ENCODE assay signal across 23 cellular contexts in the genomic region with DNA sequence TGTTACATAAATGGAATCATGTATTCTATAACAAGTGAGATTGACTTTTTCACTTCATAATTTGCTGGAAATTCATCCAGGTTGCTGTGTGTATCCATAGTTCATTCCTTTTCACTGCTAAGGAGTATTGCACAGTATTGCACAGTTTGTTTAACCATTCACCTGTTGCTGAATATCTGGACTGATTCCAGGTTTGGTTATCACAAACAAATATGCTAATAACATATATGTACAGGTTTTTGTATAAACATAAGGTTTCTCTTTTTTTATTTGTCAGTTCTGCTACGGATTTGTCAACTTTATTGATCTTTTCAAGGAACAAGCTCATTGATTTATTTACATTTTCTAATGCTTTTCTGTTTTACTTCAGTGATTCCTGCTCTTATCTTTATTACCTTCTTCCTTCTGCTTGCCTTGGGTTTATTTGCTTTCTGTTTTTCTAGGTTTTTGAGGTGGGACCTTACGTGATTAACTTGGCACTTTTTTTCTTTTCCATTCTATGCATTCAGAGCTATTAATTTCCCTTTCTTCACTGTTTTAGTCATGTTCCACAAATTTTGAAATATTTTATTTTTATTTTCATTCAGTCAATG.
"Had no signal": no experiment of that assay in that cellular context is flagged by ENCODE, and none has a peak within 500 bp of the region (broad histone marks: within the 10 kb centered on the region; RNA-seq: fewer than 3 reads in every experiment).

No MANE protein-coding gene starts in this region.

- H3K27me3 Mint-ChIP-seq: brain had no signal

- DNase-seq: activated CD4-positive, alpha-beta memory T cell treated with anti-CD3 and anti-CD28 coated beads for 36 hours; activated CD4-positive, alpha-beta T cell treated with anti-CD3 and anti-CD28 coated beads for 36 hours; activated CD4-positive, alpha-beta T cell treated with anti-CD3 and anti-CD28 coated beads, Interleukin-2, amount 10 ng/mL, durations not matched to agents 24 days and 14 days; activated CD4-positive, CD25-positive, alpha-beta regulatory T cell; activated CD4-positive, CD25-positive, alpha-beta regulatory T cell treated with anti-CD3 and anti-CD28 coated beads, Interleukin-2, amount 50 U/mL, for 72 hours; activated CD8-positive, alpha-beta memory T cell treated with anti-CD3 and anti-CD28 coated beads, Interleukin-2, amount 10 ng/mL, durations not matched to agents 7 days and 5 days; activated CD8-positive, alpha-beta memory T cell treated with anti-CD3 and anti-CD28 coated beads, Interleukin-2, amount 50 U/mL, for 4 hours; activated CD8-positive, alpha-beta T cell treated with anti-CD3 and anti-CD28 coated beads, Interleukin-2, amount 10 ng/mL, durations not matched to agents 7 days and 5 days; activated gamma-delta T cell; activated naive CD4-positive, alpha-beta T cell; activated naive CD4-positive, alpha-beta T cell treated with anti-CD3 and anti-CD28 coated beads, Interleukin-2, amount 10 ng/mL, durations not matched to agents 7 days and 5 days; activated naive CD8-positive, alpha-beta T cell treated with anti-CD3 and anti-CD28 coated beads, Interleukin-2, amount 10 ng/mL, durations not matched to agents 7 days and 5 days; activated T-cell treated with anti-CD3 and anti-CD28 coated beads, Interleukin-2, amount 50 U/mL, for 48 hours; central memory CD4-positive, alpha-beta T cell; cerebellar nuclear complex; colonic mucosa; effector CD8-positive, alpha-beta T cell; esophagus squamous epithelium; foreskin melanocyte; heart right ventricle had no signal

- H3K27ac Mint-ChIP-seq: activated CD4-positive, alpha-beta memory T cell treated with anti-CD3 and anti-CD28 coated beads for 36 hours; activated CD4-positive, alpha-beta T cell treated with anti-CD3 and anti-CD28 coated beads for 36 hours; activated CD4-positive, alpha-beta T cell treated with anti-CD3 and anti-CD28 coated beads, Interleukin-2, amount 10 ng/mL, durations not matched to agents 24 days and 14 days; activated CD8-positive, alpha-beta memory T cell treated with anti-CD3 and anti-CD28 coated beads, Interleukin-2, amount 10 ng/mL, durations not matched to agents 7 days and 5 days; activated CD8-positive, alpha-beta T cell treated with anti-CD3 and anti-CD28 coated beads, Interleukin-2, amount 10 ng/mL, durations not matched to agents 7 days and 5 days; activated naive CD4-positive, alpha-beta T cell treated with anti-CD3 and anti-CD28 coated beads, Interleukin-2, amount 10 ng/mL, durations not matched to agents 7 days and 5 days; activated naive CD4-positive, alpha-beta T cell treated with anti-CD3 and anti-CD28 coated beads, Interleukin-2, amount 50 U/mL, for 72 hours; activated naive CD8-positive, alpha-beta T cell treated with anti-CD3 and anti-CD28 coated beads, Interleukin-2, amount 10 ng/mL, durations not matched to agents 7 days and 5 days; brain had no signal

- H3K36me3 Mint-ChIP-seq: activated CD4-positive, alpha-beta memory T cell treated with anti-CD3 and anti-CD28 coated beads for 36 hours; activated CD8-positive, alpha-beta memory T cell treated with anti-CD3 and anti-CD28 coated beads, Interleukin-2, amount 10 ng/mL, durations not matched to agents 7 days and 5 days; activated naive CD4-positive, alpha-beta T cell treated with anti-CD3 and anti-CD28 coated beads, Interleukin-2, amount 10 ng/mL, durations not matched to agents 7 days and 5 days; activated naive CD4-positive, alpha-beta T cell treated with anti-CD3 and anti-CD28 coated beads, Interleukin-2, amount 50 U/mL, for 72 hours; activated naive CD8-positive, alpha-beta T cell treated with anti-CD3 and anti-CD28 coated beads, Interleukin-2, amount 10 ng/mL, durations not matched to agents 7 days and 5 days; brain had no signal

- H3K9me3 Mint-ChIP-seq: activated CD4-positive, alpha-beta memory T cell treated with anti-CD3 and anti-CD28 coated beads for 36 hours; activated CD4-positive, alpha-beta T cell treated with anti-CD3 and anti-CD28 coated beads, Interleukin-2, amount 10 ng/mL, durations not matched to agents 24 days and 14 days; activated naive CD4-positive, alpha-beta T cell treated with anti-CD3 and anti-CD28 coated beads, Interleukin-2, amount 10 ng/mL, durations not matched to agents 7 days and 5 days; activated naive CD4-positive, alpha-beta T cell treated with anti-CD3 and anti-CD28 coated beads, Interleukin-2, amount 50 U/mL, for 72 hours; activated naive CD8-positive, alpha-beta T cell treated with anti-CD3 and anti-CD28 coated beads, Interleukin-2, amount 10 ng/mL, durations not matched to agents 7 days and 5 days had no signal

- ATAC-seq: activated CD4-positive, alpha-beta T cell treated with anti-CD3 and anti-CD28 coated beads for 36 hours; activated CD8-positive, alpha-beta memory T cell treated with anti-CD3 and anti-CD28 coated beads, Interleukin-2, amount 10 ng/mL, durations not matched to agents 7 days and 5 days; activated CD8-positive, alpha-beta T cell treated with anti-CD3 and anti-CD28 coated beads, Interleukin-2, amount 10 ng/mL, durations not matched to agents 7 days and 5 days; activated naive CD4-positive, alpha-beta T cell treated with anti-CD3 and anti-CD28 coated beads, Interleukin-2, amount 50 U/mL, for 72 hours; gastroesophageal sphincter; heart right ventricle had no signal

- H3K4me1 Mint-ChIP-seq: activated CD4-positive, alpha-beta T cell treated with anti-CD3 and anti-CD28 coated beads for 36 hours; activated CD4-positive, alpha-beta T cell treated with anti-CD3 and anti-CD28 coated beads, Interleukin-2, amount 10 ng/mL, durations not matched to agents 24 days and 14 days; activated CD8-positive, alpha-beta memory T cell treated with anti-CD3 and anti-CD28 coated beads, Interleukin-2, amount 10 ng/mL, durations not matched to agents 7 days and 5 days; activated naive CD4-positive, alpha-beta T cell treated with anti-CD3 and anti-CD28 coated beads, Interleukin-2, amount 10 ng/mL, durations not matched to agents 7 days and 5 days; activated naive CD8-positive, alpha-beta T cell treated with anti-CD3 and anti-CD28 coated beads, Interleukin-2, amount 10 ng/mL, durations not matched to agents 7 days and 5 days; brain had no signal

- H3K4me3 Mint-ChIP-seq: activated CD4-positive, alpha-beta memory T cell treated with anti-CD3 and anti-CD28 coated beads for 36 hours; activated CD4-positive, alpha-beta T cell treated with anti-CD3 and anti-CD28 coated beads for 36 hours; activated CD4-positive, alpha-beta T cell treated with anti-CD3 and anti-CD28 coated beads, Interleukin-2, amount 10 ng/mL, durations not matched to agents 24 days and 14 days; activated CD8-positive, alpha-beta memory T cell treated with anti-CD3 and anti-CD28 coated beads, Interleukin-2, amount 10 ng/mL, durations not matched to agents 7 days and 5 days; activated CD8-positive, alpha-beta T cell treated with anti-CD3 and anti-CD28 coated beads, Interleukin-2, amount 10 ng/mL, durations not matched to agents 7 days and 5 days; activated naive CD4-positive, alpha-beta T cell treated with anti-CD3 and anti-CD28 coated beads, Interleukin-2, amount 10 ng/mL, durations not matched to agents 7 days and 5 days; activated naive CD8-positive, alpha-beta T cell treated with anti-CD3 and anti-CD28 coated beads, Interleukin-2, amount 10 ng/mL, durations not matched to agents 7 days and 5 days; brain had no signal
